In the genomic region with DNA sequence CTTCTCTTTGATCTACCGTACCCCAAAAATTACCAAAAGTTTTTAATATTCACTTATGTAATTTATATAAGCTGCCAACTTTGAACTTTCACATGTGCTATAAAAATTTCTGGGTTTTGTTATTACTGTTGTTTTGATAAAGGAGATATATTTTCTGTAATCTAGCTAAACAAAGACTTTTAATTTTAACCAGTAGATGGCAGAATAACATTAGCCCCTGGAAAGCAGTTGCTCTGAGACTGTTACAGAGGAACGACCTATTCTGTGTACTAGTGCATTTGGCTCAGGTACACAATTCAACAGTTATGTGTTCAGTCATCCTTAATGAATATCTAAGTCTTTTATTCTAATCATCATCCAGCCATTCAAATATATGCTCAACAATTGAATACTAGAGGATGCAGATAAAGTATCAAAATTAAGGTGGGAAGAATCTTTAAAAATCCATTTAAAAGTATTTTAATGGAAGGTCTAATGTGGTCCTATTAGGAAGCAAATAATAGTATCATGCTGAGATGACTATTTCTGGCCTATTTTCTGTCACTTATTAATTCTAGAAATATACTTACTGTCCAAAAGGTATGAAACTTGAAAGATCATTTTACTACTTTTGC, we compare ENCODE assay signal across 8 cellular contexts. TPM values are rescaled to one million over a fixed set of nuclear protein-coding genes. Genes with fewer than 3 reads are reported as not detected.
A peak's percentile ranks its signal among the peaks of the same experiment; 100 is the strongest.
DNase-seq lines count a peak whose midpoint lies in the region; ATAC-seq and TF ChIP-seq lines count a peak whose summit lies in the region.

No MANE protein-coding gene starts in this region.

- H3K4me3 ChIP-seq in GM12875 (ENCODE audit: low read depth, low read length) (no peak overlapping the region), testis (no peak overlapping the region)

- DNase-seq in AG08395 (ENCODE audit: low spot score) (peak; percentile 53), NCI-H1694 (lab: John Stamatoyannopoulos, UW) (peak; percentile 27), amniotic epithelial cell (ENCODE audit: low read depth) (peak; percentile 46), iPS-NIHi7 (ENCODE audit: extremely low spot score) (peak; percentile 25), testis (no peak), activated T-cell treated with anti-CD3 and anti-CD28 coated beads for 4 hours (no peak)

- TF ChIP-seq CTCF in GM12875 (IDR thresholded peaks at IDR 0.05; ENCODE audit: borderline replicate concordance, insufficient read depth, low read depth, low read length) (peak; percentile 37; the same call in 1 of the 2 replicates), testis (IDR thresholded peaks at IDR 0.05) (peak; percentile 26 to 65 (median 40))

- H3K27me3 ChIP-seq in testis: no peaks in the 10 kb centered on the region

- TF ChIP-seq POLR2A in testis (IDR thresholded peaks at IDR 0.05): no peak

- 43 to 44% methylated on average over 2 of the region's 2 CpGs for WGBS in testis, 2 donors

- H3K27ac ChIP-seq in testis: no peak overlapping the region

- ATAC-seq in HG02642 (IDR thresholded peaks at IDR 0.05; ENCODE audit: poor library complexity, unreplicated experiment): peak; percentile 80

- peaks cover 7% of the 10 kb centered on the region for H3K4me1 ChIP-seq in testis

- H3K36me3 ChIP-seq in testis (ENCODE audit: low read depth, missing control alignments): no peaks in the 10 kb centered on the region

- no peaks in the 10 kb centered on the region for H3K9me3 ChIP-seq in testis

- intact Hi-C loops in testis (cut with DNase I; ENCODE audit: low total_unique reads): loop anchor here (10.0 kb wide), 1 partner anchor 468 kb away; no protein-coding TSS in a partner anchor

RNA-seq across cellular contexts. Expression of a gene that starts 8.6 kb away (rescaled TPM):
- 10 to 100 TPM; 17.4 to 19.3 TPM for total RNA-seq in testis
- 12.7 TPM for polyA plus RNA-seq in testis (ENCODE audit: insufficient read depth, low read depth, low replicate concordance)

RNA-seq across cellular contexts. Expression of a gene that starts 21.5 kb away (rescaled TPM):
- total RNA-seq in testis: not detected
- not detected for polyA plus RNA-seq in testis (ENCODE audit: insufficient read depth, low read depth, low replicate concordance)

RNA-seq across cellular contexts. Expression of a gene that starts 24.1 kb away (rescaled TPM):
- total RNA-seq in testis: under 1 TPM in 1 of 2 donors, not detected in 1; 0.39 TPM
- not detected for polyA plus RNA-seq in testis (ENCODE audit: insufficient read depth, low read depth, low replicate concordance)

RNA-seq across cellular contexts. Expression of a gene that starts 41.2 kb away (rescaled TPM):
- total RNA-seq in testis: 1 to 10 TPM in 1 of 2 donors, under 1 TPM in 1; 0.63 to 1.9 TPM
- not detected for polyA plus RNA-seq in testis (ENCODE audit: insufficient read depth, low read depth, low replicate concordance)

RNA-seq across cellular contexts. Expression of a gene that starts 58.6 kb away (rescaled TPM):
- total RNA-seq in testis: 1 to 10 TPM; 1.2 to 1.3 TPM
- not detected for polyA plus RNA-seq in testis (ENCODE audit: insufficient read depth, low read depth, low replicate concordance)

Comparison
In these comparisons a context has a peak if more than half of its experiments do, and no peak if none do; other contexts are left out.
1. DNase-seq: peak in AG08395 (single experiment), NCI-H1694 (single experiment), amniotic epithelial cell (single experiment) and iPS-NIHi7 (single experiment); none in testis (single experiment) and activated T-cell treated with anti-CD3 and anti-CD28 coated beads for 4 hours (single experiment).